22 cellular contexts compared by ENCODE assay signal in genomic region chr15:31090741-31091140, GRCh38. TPM values are rescaled to one million over a fixed set of nuclear protein-coding genes. Genes with fewer than 3 reads are reported as not detected.
A peak's percentile ranks its signal among the peaks of the same experiment; 100 is the strongest.
DNase-seq lines count a peak whose midpoint lies in the region; ATAC-seq, FAIRE-seq and TF ChIP-seq lines count a peak whose summit lies in the region.
"Had no signal": no experiment of that assay in that cellular context is flagged by ENCODE, and none has a peak within 500 bp of the region (broad histone marks: within the 10 kb centered on the region; RNA-seq: fewer than 3 reads in every experiment).

No MANE protein-coding gene starts in this region.

- no peak for TF ChIP-seq CTCF in hepatocyte (IDR thresholded peaks at IDR 0.05; ENCODE audit: poor library complexity)

- H2AFZ ChIP-seq in hepatocyte, result no peak overlapping the region

- ATAC-seq in left ventricle myocardium superior (no peak), GM19463 (IDR thresholded peaks at IDR 0.05; ENCODE audit: unreplicated experiment) (no peak), GM21381 (IDR thresholded peaks at IDR 0.05; ENCODE audit: unreplicated experiment) (no peak)
- ATAC-seq: HCT116 had no signal

- intact Hi-C loops in left ventricle myocardium superior (cut with micrococcal nuclease), result no loop called here

- H3K27ac ChIP-seq in esophagus (ENCODE audit: low read depth in 2 of 2, low read length in 1 of 2), result peak overlapping the region; percentile 74 to 83
- peak overlapping the region; percentile 6 for H3K27ac ChIP-seq in hepatocyte
- H3K27ac ChIP-seq in small intestine (ENCODE audit: low read depth in 1 of 2, low read length in 1 of 2), result no peak overlapping the region
- H3K27ac ChIP-seq: C4-2B had no signal

- H3K79me2 ChIP-seq in hepatocyte, result no peaks in the 10 kb centered on the region

- H3K27me3 ChIP-seq in esophagus (ENCODE audit: control insufficient read depth in 1 of 2, insufficient read depth in 2 of 2, low read length in 2 of 2) (no peaks in the 10 kb centered on the region), hepatocyte (no peaks in the 10 kb centered on the region), small intestine (ENCODE audit: control insufficient read depth in 2 of 2, insufficient read depth in 2 of 2, low read length in 2 of 2) (no peaks in the 10 kb centered on the region)

- H3K4me1 ChIP-seq in esophagus (ENCODE audit: control insufficient read depth in 2 of 2, insufficient read depth in 2 of 2, low read length in 1 of 2), result peaks cover 0 to 13% of the 10 kb centered on the region in 2 donors
- H3K4me1 ChIP-seq in hepatocyte (ENCODE audit: insufficient read depth), result peaks cover 7% of the 10 kb centered on the region
- no peaks in the 10 kb centered on the region for H3K4me1 ChIP-seq in small intestine (ENCODE audit: control insufficient read depth in 2 of 2, insufficient read depth in 1 of 2, low read depth in 1 of 2, low read length in 1 of 2)

- DNase-seq in hepatocyte (ENCODE audit: low spot score), result no peak
- DNase-seq in small intestine, result peak; percentile 27
- DNase-seq in left ventricle myocardium superior, result no peak
- DNase-seq: AML-193; Caco-2; CD4-positive, alpha-beta T cell; DMS153; DMS79; GDM1; GOT3; H7; HFFc6 had no signal

- H3K4me3 ChIP-seq in esophagus (ENCODE audit: low read depth in 1 of 2, low read length in 2 of 2), result no peak overlapping the region
- H3K4me3 ChIP-seq in hepatocyte, result no peak overlapping the region
- no peak overlapping the region for H3K4me3 ChIP-seq in small intestine (ENCODE audit: low read depth in 1 of 2, low read length in 2 of 2)

- FAIRE-seq in small intestine (lab: Jason Lieb, UNC), result no peak
- FAIRE-seq: A204.1, GM12892, GM18507 had no signal

- H3K9me2 ChIP-seq in hepatocyte (replicated peaks; ENCODE audit: insufficient read depth), result no peaks in the 10 kb centered on the region

- H4K20me1 ChIP-seq in hepatocyte (ENCODE audit: insufficient read depth, poor library complexity, severe bottlenecking), result no peaks in the 10 kb centered on the region

- H3K9me3 ChIP-seq in esophagus (ENCODE audit: control insufficient read depth in 2 of 2, insufficient read depth in 1 of 2, low read depth in 1 of 2, low read length in 1 of 2), result peaks cover 0 to 3% of the 10 kb centered on the region in 2 donors
- no peaks in the 10 kb centered on the region for H3K9me3 ChIP-seq in hepatocyte (ENCODE audit: low read depth)
- no peaks in the 10 kb centered on the region for H3K9me3 ChIP-seq in small intestine (ENCODE audit: control insufficient read depth, low read depth)

- H3K4me2 ChIP-seq in hepatocyte, result peak overlapping the region; percentile 28

- 36 to 40% methylated on average over 3 of the region's 3 CpGs for WGBS in esophagus, 2 donors
- WGBS in hepatocyte (ENCODE audit: low lambda C conversion rate, missing lambda C conversion rate), result 32% methylated on average over 3 of the region's 3 CpGs
- WGBS in small intestine, 3 donors, result 14 to 40% (median 24%) methylated on average over 3 of the region's 3 CpGs

- H3K36me3 ChIP-seq in esophagus (ENCODE audit: control insufficient read depth in 2 of 2, insufficient read depth in 2 of 2, low read length in 1 of 2) (no peaks in the 10 kb centered on the region), hepatocyte (replicated peaks; ENCODE audit: insufficient read depth, low read depth) (no peaks in the 10 kb centered on the region), small intestine (ENCODE audit: control insufficient read depth in 2 of 2, insufficient read depth in 2 of 2, low read length in 2 of 2) (no peaks in the 10 kb centered on the region)

RNA-seq across cellular contexts. Expression of gene TRPM1, which starts 10.8 kb away (rescaled TPM):
- polyA plus RNA-seq in esophagus (under 1 TPM; 0.13 to 0.37 TPM), hepatocyte (not detected in 2 replicates), small intestine (under 1 TPM in 1 of 3 donors, not detected in 2; under 0.01 TPM)
- total RNA-seq in hepatocyte (not detected in 2 replicates), left ventricle myocardium superior (not detected)
- total RNA-seq: Caco-2; CD4-positive, alpha-beta T cell; Daoy; HT-29 had no signal

Comparison
In these comparisons a context has a peak if more than half of its experiments do, and no peak if none do; other contexts are left out.
1. H3K27ac ChIP-seq: peak in esophagus (2 of 2) and hepatocyte (single experiment); none in small intestine (0 of 2).